ENCODE assay signal across 1 cellular context in the genomic region with DNA sequence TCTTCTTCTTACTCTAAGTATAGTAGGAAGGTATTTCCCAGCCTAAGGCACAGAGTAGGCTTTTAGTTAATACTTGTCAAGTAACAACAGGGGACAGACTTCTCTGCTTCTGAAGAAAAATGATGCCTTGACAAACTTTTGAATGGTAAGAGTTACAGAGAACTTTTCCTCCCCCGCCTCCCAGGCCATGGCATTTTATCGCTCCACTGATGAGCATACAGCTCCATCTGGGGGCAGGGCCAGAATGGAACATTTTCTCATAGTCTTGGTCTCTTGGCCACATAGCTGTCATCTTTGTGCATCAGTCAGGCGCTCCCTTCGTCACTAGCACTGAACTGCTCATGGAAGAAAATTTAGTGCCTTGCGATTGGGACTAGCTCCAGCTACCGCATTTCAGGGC.
TF ChIP-seq lines count a peak whose summit lies in the region.

No MANE protein-coding gene starts in this region.

TF ChIP-seq in HepG2, 621 proteins besides CTCF, POLR2A, EP300 and RAD21 (continued from another document):
- TF ChIP-seq SAP130 (CRISPR knock-in tag; IDR thresholded peaks at IDR 0.05; ENCODE audit: low read depth) (0 out of 2 replicates have a peak, but pooled peaks have one; percentile 11), ZNF644 (CRISPR knock-in tag; IDR thresholded peaks at IDR 0.05; ENCODE audit: low read depth) (no peak), MAFK (conservative IDR thresholded peaks at IDR 0.05 in 1 of 2, IDR thresholded peaks at IDR 0.05 in 1 of 2; ENCODE audit: low read length in 2 of 2) (no peak), PAF1 (CRISPR knock-in tag; IDR thresholded peaks at IDR 0.05) (no peak), KLF11 (CRISPR knock-in tag; IDR thresholded peaks at IDR 0.05) (no peak), KLF12 (CRISPR knock-in tag; IDR thresholded peaks at IDR 0.05; ENCODE audit: borderline replicate concordance) (no peak), FOXK2 (IDR thresholded peaks at IDR 0.05) (no peak)
- TF ChIP-seq, protein P1, sequence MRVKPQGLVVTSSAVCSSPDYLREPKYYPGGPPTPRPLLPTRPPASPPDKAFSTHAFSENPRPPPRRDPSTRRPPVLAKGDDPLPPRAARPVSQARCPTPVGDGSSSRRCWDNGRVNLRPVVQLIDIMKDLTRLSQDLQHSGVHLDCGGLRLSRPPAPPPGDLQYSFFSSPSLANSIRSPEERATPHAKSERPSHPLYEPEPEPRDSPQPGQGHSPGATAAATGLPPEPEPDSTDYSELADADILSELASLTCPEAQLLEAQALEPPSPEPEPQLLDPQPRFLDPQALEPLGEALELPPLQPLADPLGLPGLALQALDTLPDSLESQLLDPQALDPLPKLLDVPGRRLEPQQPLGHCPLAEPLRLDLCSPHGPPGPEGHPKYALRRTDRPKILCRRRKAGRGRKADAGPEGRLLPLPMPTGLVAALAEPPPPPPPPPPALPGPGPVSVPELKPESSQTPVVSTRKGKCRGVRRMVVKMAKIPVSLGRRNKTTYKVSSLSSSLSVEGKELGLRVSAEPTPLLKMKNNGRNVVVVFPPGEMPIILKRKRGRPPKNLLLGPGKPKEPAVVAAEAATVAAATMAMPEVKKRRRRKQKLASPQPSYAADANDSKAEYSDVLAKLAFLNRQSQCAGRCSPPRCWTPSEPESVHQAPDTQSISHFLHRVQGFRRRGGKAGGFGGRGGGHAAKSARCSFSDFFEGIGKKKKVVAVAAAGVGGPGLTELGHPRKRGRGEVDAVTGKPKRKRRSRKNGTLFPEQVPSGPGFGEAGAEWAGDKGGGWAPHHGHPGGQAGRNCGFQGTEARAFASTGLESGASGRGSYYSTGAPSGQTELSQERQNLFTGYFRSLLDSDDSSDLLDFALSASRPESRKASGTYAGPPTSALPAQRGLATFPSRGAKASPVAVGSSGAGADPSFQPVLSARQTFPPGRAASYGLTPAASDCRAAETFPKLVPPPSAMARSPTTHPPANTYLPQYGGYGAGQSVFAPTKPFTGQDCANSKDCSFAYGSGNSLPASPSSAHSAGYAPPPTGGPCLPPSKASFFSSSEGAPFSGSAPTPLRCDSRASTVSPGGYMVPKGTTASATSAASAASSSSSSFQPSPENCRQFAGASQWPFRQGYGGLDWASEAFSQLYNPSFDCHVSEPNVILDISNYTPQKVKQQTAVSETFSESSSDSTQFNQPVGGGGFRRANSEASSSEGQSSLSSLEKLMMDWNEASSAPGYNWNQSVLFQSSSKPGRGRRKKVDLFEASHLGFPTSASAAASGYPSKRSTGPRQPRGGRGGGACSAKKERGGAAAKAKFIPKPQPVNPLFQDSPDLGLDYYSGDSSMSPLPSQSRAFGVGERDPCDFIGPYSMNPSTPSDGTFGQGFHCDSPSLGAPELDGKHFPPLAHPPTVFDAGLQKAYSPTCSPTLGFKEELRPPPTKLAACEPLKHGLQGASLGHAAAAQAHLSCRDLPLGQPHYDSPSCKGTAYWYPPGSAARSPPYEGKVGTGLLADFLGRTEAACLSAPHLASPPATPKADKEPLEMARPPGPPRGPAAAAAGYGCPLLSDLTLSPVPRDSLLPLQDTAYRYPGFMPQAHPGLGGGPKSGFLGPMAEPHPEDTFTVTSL (CRISPR knock-in tag; IDR thresholded peaks at IDR 0.05; ENCODE audit: borderline replicate concordance), result no peak
- TF ChIP-seq, protein P2, sequence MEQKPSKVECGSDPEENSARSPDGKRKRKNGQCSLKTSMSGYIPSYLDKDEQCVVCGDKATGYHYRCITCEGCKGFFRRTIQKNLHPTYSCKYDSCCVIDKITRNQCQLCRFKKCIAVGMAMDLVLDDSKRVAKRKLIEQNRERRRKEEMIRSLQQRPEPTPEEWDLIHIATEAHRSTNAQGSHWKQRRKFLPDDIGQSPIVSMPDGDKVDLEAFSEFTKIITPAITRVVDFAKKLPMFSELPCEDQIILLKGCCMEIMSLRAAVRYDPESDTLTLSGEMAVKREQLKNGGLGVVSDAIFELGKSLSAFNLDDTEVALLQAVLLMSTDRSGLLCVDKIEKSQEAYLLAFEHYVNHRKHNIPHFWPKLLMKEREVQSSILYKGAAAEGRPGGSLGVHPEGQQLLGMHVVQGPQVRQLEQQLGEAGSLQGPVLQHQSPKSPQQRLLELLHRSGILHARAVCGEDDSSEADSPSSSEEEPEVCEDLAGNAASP (CRISPR knock-in tag; IDR thresholded peaks at IDR 0.05; ENCODE audit: borderline replicate concordance), result no peak
- TF ChIP-seq, protein P3, sequence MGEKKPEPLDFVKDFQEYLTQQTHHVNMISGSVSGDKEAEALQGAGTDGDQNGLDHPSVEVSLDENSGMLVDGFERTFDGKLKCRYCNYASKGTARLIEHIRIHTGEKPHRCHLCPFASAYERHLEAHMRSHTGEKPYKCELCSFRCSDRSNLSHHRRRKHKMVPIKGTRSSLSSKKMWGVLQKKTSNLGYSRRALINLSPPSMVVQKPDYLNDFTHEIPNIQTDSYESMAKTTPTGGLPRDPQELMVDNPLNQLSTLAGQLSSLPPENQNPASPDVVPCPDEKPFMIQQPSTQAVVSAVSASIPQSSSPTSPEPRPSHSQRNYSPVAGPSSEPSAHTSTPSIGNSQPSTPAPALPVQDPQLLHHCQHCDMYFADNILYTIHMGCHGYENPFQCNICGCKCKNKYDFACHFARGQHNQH (CRISPR knock-in tag; IDR thresholded peaks at IDR 0.05), result peak; percentile 26; the same call in 1 of the 2 replicates
- TF ChIP-seq, protein P4, sequence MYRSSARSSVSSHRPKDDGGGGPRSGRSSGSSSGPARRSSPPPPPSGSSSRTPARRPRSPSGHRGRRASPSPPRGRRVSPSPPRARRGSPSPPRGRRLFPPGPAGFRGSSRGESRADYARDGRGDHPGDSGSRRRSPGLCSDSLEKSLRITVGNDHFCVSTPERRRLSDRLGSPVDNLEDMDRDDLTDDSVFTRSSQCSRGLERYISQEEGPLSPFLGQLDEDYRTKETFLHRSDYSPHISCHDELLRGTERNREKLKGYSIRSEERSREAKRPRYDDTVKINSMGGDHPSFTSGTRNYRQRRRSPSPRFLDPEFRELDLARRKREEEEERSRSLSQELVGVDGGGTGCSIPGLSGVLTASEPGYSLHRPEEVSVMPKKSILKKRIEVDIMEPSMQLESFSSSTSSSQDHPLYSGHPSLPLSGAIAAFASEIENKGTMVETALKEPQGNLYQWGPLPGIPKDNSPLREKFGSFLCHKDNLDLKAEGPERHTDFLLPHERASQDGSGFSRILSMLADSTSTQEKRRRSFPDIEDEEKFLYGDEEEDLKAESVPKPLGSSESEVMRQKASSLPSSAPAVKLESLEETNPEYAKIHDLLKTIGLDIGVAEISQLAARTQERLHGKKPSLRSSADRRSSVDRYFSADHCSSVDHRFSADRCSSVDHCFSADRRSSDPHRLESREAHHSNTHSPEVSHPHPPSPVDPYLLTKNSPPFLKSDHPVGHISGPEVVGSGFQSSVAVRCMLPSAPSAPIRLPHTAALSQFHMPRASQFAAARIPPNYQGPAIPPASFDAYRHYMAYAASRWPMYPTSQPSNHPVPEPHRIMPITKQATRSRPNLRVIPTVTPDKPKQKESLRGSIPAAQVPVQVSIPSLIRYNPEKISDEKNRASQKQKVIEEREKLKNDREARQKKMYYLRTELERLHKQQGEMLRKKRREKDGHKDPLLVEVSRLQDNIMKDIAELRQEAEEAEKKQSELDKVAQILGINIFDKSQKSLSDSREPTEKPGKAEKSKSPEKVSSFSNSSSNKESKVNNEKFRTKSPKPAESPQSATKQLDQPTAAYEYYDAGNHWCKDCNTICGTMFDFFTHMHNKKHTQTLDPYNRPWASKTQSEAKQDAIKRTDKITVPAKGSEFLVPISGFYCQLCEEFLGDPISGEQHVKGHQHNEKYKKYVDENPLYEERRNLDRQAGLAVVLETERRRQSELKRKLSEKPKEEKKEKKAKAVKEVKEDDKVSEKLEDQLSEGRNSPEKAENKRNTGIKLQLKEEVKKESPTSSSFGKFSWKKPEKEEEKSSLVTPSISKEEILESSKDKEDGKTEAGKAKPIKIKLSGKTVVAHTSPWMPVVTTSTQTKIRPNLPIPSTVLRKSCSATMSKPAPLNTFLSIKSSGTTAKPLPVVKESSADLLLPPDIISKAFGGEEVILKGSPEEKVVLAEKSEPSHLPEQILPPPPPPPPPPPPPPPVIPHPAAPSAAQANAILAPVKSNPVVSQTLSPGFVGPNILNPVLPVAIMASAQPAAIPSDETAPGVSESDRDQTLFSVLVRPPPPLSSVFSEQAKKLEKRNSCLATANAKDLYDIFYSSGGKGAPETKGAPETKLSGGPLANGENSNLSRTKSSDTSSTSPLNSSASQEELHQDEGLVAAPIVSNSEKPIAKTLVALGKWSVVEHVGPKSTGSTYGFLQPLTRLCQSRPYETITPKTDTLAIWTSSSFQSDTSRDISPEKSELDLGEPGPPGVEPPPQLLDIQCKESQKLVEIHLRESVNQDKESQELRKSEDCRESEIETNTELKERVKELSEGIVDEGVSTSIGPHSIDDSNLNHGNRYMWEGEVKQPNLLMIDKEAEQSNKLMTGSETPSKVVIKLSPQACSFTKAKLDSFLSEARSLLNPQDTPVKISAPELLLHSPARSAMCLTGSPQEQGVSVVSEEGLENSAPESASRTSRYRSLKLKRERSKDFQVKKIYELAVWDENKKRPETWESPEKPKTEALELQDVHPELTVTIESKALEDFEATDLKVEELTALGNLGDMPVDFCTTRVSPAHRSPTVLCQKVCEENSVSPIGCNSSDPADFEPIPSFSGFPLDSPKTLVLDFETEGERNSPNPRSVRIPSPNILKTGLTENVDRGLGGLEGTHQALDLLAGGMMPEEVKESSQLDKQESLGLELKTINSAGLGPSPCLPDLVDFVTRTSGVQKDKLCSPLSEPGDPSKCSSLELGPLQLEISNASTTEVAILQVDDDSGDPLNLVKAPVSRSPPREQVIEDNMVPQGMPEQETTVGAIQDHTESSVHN (CRISPR knock-in tag; IDR thresholded peaks at IDR 0.05), result no peak
TF ChIP-seq in HepG2: peak in this region for 15.
